Comparison of ENCODE assay signal across 12 cellular contexts in the genomic region with DNA sequence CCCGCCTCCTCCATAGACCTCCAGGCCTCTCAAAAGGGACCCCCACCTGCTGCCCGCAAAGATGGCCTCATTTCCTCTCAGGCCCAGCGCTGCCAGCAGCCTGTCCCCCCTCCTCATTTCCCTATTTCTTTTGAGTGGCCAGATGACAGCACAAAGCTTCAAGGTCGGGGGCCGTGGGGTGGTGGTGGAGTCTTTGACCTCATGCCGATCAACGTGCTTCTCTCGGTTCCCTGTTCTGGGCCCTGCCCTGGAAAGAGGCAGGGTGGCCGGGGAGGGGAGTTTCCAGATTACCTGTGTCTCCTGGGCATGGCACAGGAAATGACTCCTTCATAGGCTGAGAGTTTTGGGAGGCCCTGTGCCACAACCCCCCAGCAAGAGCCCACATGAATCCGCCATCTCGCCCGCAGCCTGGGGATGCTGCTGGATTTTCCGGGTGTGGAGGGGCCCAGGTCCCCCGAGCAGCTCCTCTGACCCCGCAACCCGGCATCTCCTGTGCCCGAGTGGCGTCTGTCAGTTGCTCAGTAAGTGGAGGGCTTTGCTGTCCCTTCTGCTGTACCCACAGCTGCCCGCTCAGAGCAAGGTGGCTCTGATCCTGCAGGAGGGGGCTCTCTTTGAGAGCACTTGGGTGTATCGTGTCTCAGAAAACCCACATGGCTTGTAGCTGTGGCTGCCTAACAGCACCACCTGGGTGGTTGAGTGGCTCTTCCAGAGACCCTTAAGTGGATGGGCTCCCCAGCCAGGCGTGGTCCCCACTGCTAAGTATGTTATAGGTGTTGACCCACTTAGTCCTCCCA.
A peak's percentile ranks its signal among the peaks of the same experiment; 100 is the strongest.
DNase-seq lines count a peak whose midpoint lies in the region; ATAC-seq and TF ChIP-seq lines count a peak whose summit lies in the region.
"Had no signal": no experiment of that assay in that cellular context is flagged by ENCODE, and none has a peak within 500 bp of the region (broad histone marks: within the 10 kb centered on the region; RNA-seq: fewer than 3 reads in every experiment).

No MANE protein-coding gene starts in this region.

- H3K27ac Mint-ChIP-seq in IgD-negative memory B cell: peak overlapping the region; percentile 95 to 99 (median 98)
- H3K27ac Mint-ChIP-seq in activated CD8-positive, alpha-beta memory T cell treated with anti-CD3 and anti-CD28 coated beads, Interleukin-2, amount 10 ng/mL, durations not matched to agents 7 days and 5 days: no peak overlapping the region

- no peaks in the 10 kb centered on the region for H3K9me3 Mint-ChIP-seq in IgD-negative memory B cell
- H3K9me3 Mint-ChIP-seq in activated CD8-positive, alpha-beta memory T cell treated with anti-CD3 and anti-CD28 coated beads, Interleukin-2, amount 10 ng/mL, durations not matched to agents 7 days and 5 days (ENCODE audit: low read depth): peaks cover 4% of the 10 kb centered on the region

- peaks cover 4% of the 10 kb centered on the region for H3K79me1 ChIP-seq in mesendoderm (ENCODE audit: low read length)

- peaks cover 2% of the 10 kb centered on the region for H3K79me2 ChIP-seq in mesendoderm (ENCODE audit: control insufficient read depth, insufficient read depth, low read length)

- H3K4me1 ChIP-seq in mesendoderm (ENCODE audit: control insufficient read depth, low read depth, low read length) (peaks cover 9% of the 10 kb centered on the region), SJCRH30 (peaks cover 21% of the 10 kb centered on the region)
- H3K4me1 ChIP-seq: parathyroid adenoma had no signal

- H3K9ac ChIP-seq in mesendoderm (ENCODE audit: low read length): no peak overlapping the region
- H3K9ac ChIP-seq: parathyroid adenoma had no signal

- no peak overlapping the region for H4K8ac ChIP-seq in mesendoderm (ENCODE audit: low read depth, low read length)

- peak overlapping the region; percentile 7 for H3K56ac ChIP-seq in mesendoderm (ENCODE audit: low read length)

- H3K36me3 Mint-ChIP-seq in IgD-negative memory B cell: peaks cover 11% of the 10 kb centered on the region
- H3K36me3 Mint-ChIP-seq in activated CD8-positive, alpha-beta memory T cell treated with anti-CD3 and anti-CD28 coated beads, Interleukin-2, amount 10 ng/mL, durations not matched to agents 7 days and 5 days: no peaks in the 10 kb centered on the region

- H3K18ac ChIP-seq in mesendoderm (ENCODE audit: low read length): no peak overlapping the region

- CTCF ChIA-PET in activated CD8-positive, alpha-beta memory T cell treated with anti-CD3 and anti-CD28 coated beads, Interleukin-2, amount 10 ng/mL, durations not matched to agents 7 days and 5 days (lab: Charles Lee): no interaction called here

- H3K27me3 Mint-ChIP-seq in IgD-negative memory B cell: no peaks in the 10 kb centered on the region
- H3K27me3 Mint-ChIP-seq in activated CD8-positive, alpha-beta memory T cell treated with anti-CD3 and anti-CD28 coated beads, Interleukin-2, amount 10 ng/mL, durations not matched to agents 7 days and 5 days: no peaks in the 10 kb centered on the region

- H2BK15ac ChIP-seq in mesendoderm (replicated peaks; ENCODE audit: low read depth): no peak overlapping the region

- peak; percentile 92 for DNase-seq in GM12865 (ENCODE audit: low read depth)
- DNase-seq in mesendoderm: no peak
- no peak for DNase-seq in activated CD8-positive, alpha-beta memory T cell treated with anti-CD3 and anti-CD28 coated beads, Interleukin-2, amount 10 ng/mL, durations not matched to agents 7 days and 5 days
- no peak for DNase-seq in SJCRH30
- DNase-seq in NCI-H1417 (lab: John Stamatoyannopoulos, UW): no peak
- no peak for DNase-seq in cortex of kidney (lab: John Stamatoyannopoulos, UW)
- DNase-seq: DMS79 treated with DMSO at 0.1 percent for 48 hours, NCI-H2029, T-helper 1 cell had no signal

- no peak overlapping the region for H3K27ac ChIP-seq in mesendoderm (ENCODE audit: low read depth, low read length)
- H3K27ac ChIP-seq in SJCRH30: no peak overlapping the region
- H3K27ac ChIP-seq: parathyroid adenoma had no signal

- H3K4me1 Mint-ChIP-seq in IgD-negative memory B cell: peaks cover 48 to 59% (median 57%) of the 10 kb centered on the region in 3 donors
- H3K4me1 Mint-ChIP-seq in activated CD8-positive, alpha-beta memory T cell treated with anti-CD3 and anti-CD28 coated beads, Interleukin-2, amount 10 ng/mL, durations not matched to agents 7 days and 5 days: peaks cover 28% of the 10 kb centered on the region

- no peak overlapping the region for H3K4me2 ChIP-seq in mesendoderm (ENCODE audit: low read length)

- no peak overlapping the region for H3K4ac ChIP-seq in mesendoderm (ENCODE audit: low read depth, low read length)

- no peaks in the 10 kb centered on the region for H3K36me3 ChIP-seq in mesendoderm (ENCODE audit: control insufficient read depth, insufficient read depth, low read length)
- no peaks in the 10 kb centered on the region for H3K36me3 ChIP-seq in SJCRH30

- no CpG with 5 or more reads among the region's 21 CpGs for WGBS in mesendoderm (ENCODE audit: extremely low coverage, insufficient coverage, low lambda C conversion rate)

- H2BK5ac ChIP-seq in mesendoderm (ENCODE audit: low read length): no peak overlapping the region

- H4K5ac ChIP-seq in mesendoderm (ENCODE audit: low read length): no peak overlapping the region

- H3K4me3 ChIP-seq in GM12865 (ENCODE audit: low read depth, low read length) (peak overlapping the region; percentile 41), mesendoderm (ENCODE audit: low read length) (no peak overlapping the region), SJCRH30 (no peak overlapping the region)

- H3K27me3 ChIP-seq in mesendoderm (ENCODE audit: insufficient read depth, low read length, poor library complexity): no peaks in the 10 kb centered on the region
- H3K27me3 ChIP-seq in SJCRH30: no peaks in the 10 kb centered on the region

- H3K23ac ChIP-seq in mesendoderm (ENCODE audit: low read length): no peak overlapping the region

- no peak for TF ChIP-seq CTCF in GM12865 (IDR thresholded peaks at IDR 0.05; ENCODE audit: insufficient read depth, low read depth, low read length, missing control alignments)

- H3K4me3 Mint-ChIP-seq in IgD-negative memory B cell: peak overlapping the region; percentile 41 to 94 (median 82)
- no peak overlapping the region for H3K4me3 Mint-ChIP-seq in activated CD8-positive, alpha-beta memory T cell treated with anti-CD3 and anti-CD28 coated beads, Interleukin-2, amount 10 ng/mL, durations not matched to agents 7 days and 5 days

- peaks cover 5% of the 10 kb centered on the region; the same call in 1 of the 2 replicates for H3K9me3 ChIP-seq in SJCRH30 (replicated peaks)

- H2AK5ac ChIP-seq in mesendoderm (ENCODE audit: low read length): no peak overlapping the region

- ATAC-seq in GM19351 (IDR thresholded peaks at IDR 0.05; ENCODE audit: unreplicated experiment): peak; percentile 45
- no peak for ATAC-seq in activated CD8-positive, alpha-beta memory T cell treated with anti-CD3 and anti-CD28 coated beads, Interleukin-2, amount 10 ng/mL, durations not matched to agents 7 days and 5 days

- H2BK120ac ChIP-seq in mesendoderm (ENCODE audit: low read depth, low read length): no peak overlapping the region
